ENCODE assay signal across 1 cellular context in the genomic region with DNA sequence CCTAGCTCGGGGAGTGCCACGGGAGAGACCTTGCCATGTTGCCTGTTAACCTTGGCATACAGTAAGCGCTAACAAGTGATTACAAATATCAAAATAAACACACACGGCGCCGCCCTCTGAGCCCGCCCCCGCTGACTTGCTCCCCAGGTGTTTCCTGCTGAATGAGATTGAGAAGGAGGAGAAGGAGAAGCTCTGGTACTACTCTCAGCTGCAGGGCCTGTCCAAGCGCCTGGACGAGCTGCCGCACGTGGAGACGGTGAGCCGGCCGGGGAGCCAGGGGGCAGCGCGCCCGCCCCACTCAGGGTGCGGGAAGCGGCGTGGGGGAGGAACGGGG.
TF ChIP-seq lines count a peak whose summit lies in the region.

No MANE protein-coding gene starts in this region.

TF ChIP-seq in GM12878, 131 proteins besides CTCF, POLR2A, EP300 and RAD21:
- TF ChIP-seq MYC (IDR thresholded peaks at IDR 0.05; ENCODE audit: insufficient read depth, insufficient read length, insufficient replicate concordance, low read length, severe bottlenecking) (no peak), EGR1 (IDR thresholded peaks at IDR 0.05; ENCODE audit: borderline replicate concordance in 1 of 2, low read depth in 2 of 2, low read length in 2 of 2) (0 out of 3 replicates have a peak, but pooled peaks of 1 of the 2 experiments have one; percentile 35)
